ENCODE assay signal across 9 cellular contexts in genomic region chr1:27887215-27888035, GRCh38. TPM values are rescaled to one million over a fixed set of nuclear protein-coding genes. Genes with fewer than 3 reads are reported as not detected.
DNase-seq lines count a peak whose midpoint lies in the region; ATAC-seq and TF ChIP-seq lines count a peak whose summit lies in the region.
"Had no signal": no experiment of that assay in that cellular context is flagged by ENCODE, and none has a peak within 500 bp of the region (broad histone marks: within the 10 kb centered on the region; RNA-seq: fewer than 3 reads in every experiment).

No MANE protein-coding gene starts in this region.

- H3K36me3 Mint-ChIP-seq in stimulated activated naive CD8-positive, alpha-beta T cell treated with anti-CD3 and anti-CD28 coated beads, Interleukin-15, Interleukin-2, amounts not matched to agents 100 ng/mL and 50 ng/mL, for 24 hours (ENCODE audit: low read depth): peaks cover 82% of the 10 kb centered on the region

- no peak for TF ChIP-seq CTCF in RWPE2 (IDR thresholded peaks at IDR 0.05; ENCODE audit: poor library complexity, severe bottlenecking)
- no peak for TF ChIP-seq CTCF in colonic mucosa (IDR thresholded peaks at IDR 0.05)
- TF ChIP-seq CTCF in foreskin fibroblast (IDR thresholded peaks at IDR 0.05; ENCODE audit: low read depth, low read length): no peak

- peaks cover 22% of the 10 kb centered on the region for H3K36me3 ChIP-seq in RWPE2 (ENCODE audit: low read depth)
- H3K36me3 ChIP-seq in colonic mucosa: peaks cover 3% of the 10 kb centered on the region

- peak overlapping the region; percentile 71 for H3K27ac Mint-ChIP-seq in stimulated activated naive CD8-positive, alpha-beta T cell treated with anti-CD3 and anti-CD28 coated beads, Interleukin-15, Interleukin-2, amounts not matched to agents 100 ng/mL and 50 ng/mL, for 24 hours

- H3K9me3 Mint-ChIP-seq in stimulated activated naive CD8-positive, alpha-beta T cell treated with anti-CD3 and anti-CD28 coated beads, Interleukin-15, Interleukin-2, amounts not matched to agents 100 ng/mL and 50 ng/mL, for 24 hours: no peaks in the 10 kb centered on the region

- no peaks in the 10 kb centered on the region for H3K27me3 ChIP-seq in RWPE2 (ENCODE audit: insufficient read depth, poor library complexity, severe bottlenecking)
- H3K27me3 ChIP-seq in colonic mucosa: no peaks in the 10 kb centered on the region
- H3K27me3 ChIP-seq: pancreas had no signal

- H3K9me3 ChIP-seq in RWPE2 (ENCODE audit: severe bottlenecking) (no peaks in the 10 kb centered on the region), colonic mucosa (no peaks in the 10 kb centered on the region)
- H3K9me3 ChIP-seq: pancreas had no signal

- intact Hi-C loops in colonic mucosa (cut with DNase I): no loop called here

- H3K27me3 Mint-ChIP-seq in stimulated activated naive CD8-positive, alpha-beta T cell treated with anti-CD3 and anti-CD28 coated beads, Interleukin-15, Interleukin-2, amounts not matched to agents 100 ng/mL and 50 ng/mL, for 24 hours: no peaks in the 10 kb centered on the region

- H3K4me1 Mint-ChIP-seq in stimulated activated naive CD8-positive, alpha-beta T cell treated with anti-CD3 and anti-CD28 coated beads, Interleukin-15, Interleukin-2, amounts not matched to agents 100 ng/mL and 50 ng/mL, for 24 hours (ENCODE audit: low read depth): peaks cover 90% of the 10 kb centered on the region

- H3K4me3 Mint-ChIP-seq in stimulated activated naive CD8-positive, alpha-beta T cell treated with anti-CD3 and anti-CD28 coated beads, Interleukin-15, Interleukin-2, amounts not matched to agents 100 ng/mL and 50 ng/mL, for 24 hours: peak overlapping the region; percentile 55

- no peaks in the 10 kb centered on the region for H3K4me1 ChIP-seq in RWPE2 (ENCODE audit: insufficient read depth, poor library complexity, severe bottlenecking)
- no peaks in the 10 kb centered on the region for H3K4me1 ChIP-seq in colonic mucosa
- H3K4me1 ChIP-seq: pancreas had no signal

- H3K9ac ChIP-seq in colonic mucosa (ENCODE audit: low read depth in 2 of 2, low read length in 2 of 2): no peak overlapping the region

- H3K27ac ChIP-seq in RWPE2 (ENCODE audit: poor library complexity, severe bottlenecking): no peak overlapping the region
- peak overlapping the region; percentile 44 for H3K27ac ChIP-seq in colonic mucosa

- ATAC-seq in RWPE2 (ENCODE audit: low read depth): peak; percentile 22; the same call in 1 of the 3 replicates

- peak; percentile 31 for DNase-seq in activated naive CD4-positive, alpha-beta T cell treated with Interleukin-2 at 50 U/mL for 16 hours
- no peak for DNase-seq in activated naive CD4-positive, alpha-beta T cell treated with anti-CD3 and anti-CD28 coated beads, Interleukin-2, amount 50 U/mL, for 16 hours
- DNase-seq in RWPE2 (ENCODE audit: low spot score) (no peak), colonic mucosa (no peak), foreskin fibroblast (no peak), NCI-H1694 treated with DMSO at 0.1 percent for 48 hours (lab: John Stamatoyannopoulos, UW) (no peak), NCI-H2029 (lab: John Stamatoyannopoulos, UW) (no peak)
- DNase-seq: pancreas had no signal

- no peak overlapping the region for H3K4me3 ChIP-seq in RWPE2 (ENCODE audit: severe bottlenecking)
- no peak overlapping the region for H3K4me3 ChIP-seq in colonic mucosa
- H3K4me3 ChIP-seq in foreskin fibroblast (ENCODE audit: low read depth in 1 of 2, low read length in 2 of 2): no peak overlapping the region
- H3K4me3 ChIP-seq: pancreas had no signal

RNA-seq across cellular contexts. Expression of gene THEMIS2, which starts 15.1 kb away (rescaled TPM):
- total RNA-seq in colonic mucosa: 10 to 100 TPM in 1 of 2 donors, 1 to 10 TPM in 1; 6.8 to 12.6 TPM

RNA-seq across cellular contexts. Expression of gene RPA2, which starts 26.9 kb away (rescaled TPM):
- 10 to 100 TPM; 14.3 to 30.7 TPM for total RNA-seq in colonic mucosa

RNA-seq across cellular contexts. Expression of gene SMPDL3B, which starts 47.4 kb away (rescaled TPM):
- total RNA-seq in colonic mucosa: 10 to 100 TPM; 27.4 to 38.6 TPM

RNA-seq across cellular contexts. Expression of gene PPP1R8, which starts 56.8 kb away (rescaled TPM):
- 10 to 100 TPM; 31.8 to 39.2 TPM for total RNA-seq in colonic mucosa
